Comparison of ENCODE assay signal across 10 cellular contexts in genomic region chr6:137496909-137497721, GRCh38. TPM values are rescaled to one million over a fixed set of nuclear protein-coding genes. Genes with fewer than 3 reads are reported as not detected.
A peak's percentile ranks its signal among the peaks of the same experiment; 100 is the strongest.
DNase-seq lines count a peak whose midpoint lies in the region; TF ChIP-seq lines count a peak whose summit lies in the region.
"Had no signal": no experiment of that assay in that cellular context is flagged by ENCODE, and none has a peak within 500 bp of the region (broad histone marks: within the 10 kb centered on the region; RNA-seq: fewer than 3 reads in every experiment).

No MANE protein-coding gene starts in this region.

- H3K27me3 ChIP-seq in rectal smooth muscle tissue (ENCODE audit: control insufficient read depth, insufficient read depth, low read length): peaks cover 52% of the 10 kb centered on the region

- peaks cover 38% of the 10 kb centered on the region for H3K27me3 Mint-ChIP-seq in glutamatergic neuron (ENCODE audit: unreplicated experiment)

- H3K36me3 ChIP-seq in SK-N-MC (ENCODE audit: insufficient read depth, low read length): no peaks in the 10 kb centered on the region
- H3K36me3 ChIP-seq in rectal smooth muscle tissue (ENCODE audit: control insufficient read depth, insufficient read depth, low read length): no peaks in the 10 kb centered on the region
- H3K36me3 ChIP-seq: gastroesophageal sphincter had no signal

- H3K4me3 ChIP-seq in SK-N-MC (peak overlapping the region; percentile 76), rectal smooth muscle tissue (ENCODE audit: low read length) (peak overlapping the region; percentile 38)

- H3K9me3 ChIP-seq in SK-N-MC (ENCODE audit: low read depth, low read length): no peaks in the 10 kb centered on the region

- H3K9me3 Mint-ChIP-seq in glutamatergic neuron (ENCODE audit: unreplicated experiment): peaks cover 38% of the 10 kb centered on the region

- H3K4me1 ChIP-seq in rectal smooth muscle tissue (ENCODE audit: control insufficient read depth, insufficient read depth, low read length): no peaks in the 10 kb centered on the region

- peak overlapping the region; percentile 91 for H3K4me3 Mint-ChIP-seq in glutamatergic neuron (ENCODE audit: unreplicated experiment)

- peak; percentile 31 for DNase-seq in GM20000 (ENCODE audit: low spot score)
- no peak for DNase-seq in SK-N-MC (ENCODE audit: low read depth, low spot score)
- peak; percentile 28 for DNase-seq in glutamatergic neuron
- no peak for DNase-seq in NOMO-1 (lab: John Stamatoyannopoulos, UW; ENCODE audit: unreplicated experiment in 2 of 2)
- DNase-seq in NCI-H128 (lab: John Stamatoyannopoulos, UW; ENCODE audit: unreplicated experiment): no peak
- DNase-seq in NCI-H226: no peak
- DNase-seq: NCI-H2029 treated with DMSO at 0.1 percent for 48 hours had no signal

- H3K9ac ChIP-seq in SK-N-MC (ENCODE audit: insufficient read length) (no peak overlapping the region), rectal smooth muscle tissue (ENCODE audit: low read length) (no peak overlapping the region)

- H3K4me1 Mint-ChIP-seq in glutamatergic neuron (ENCODE audit: low read depth, unreplicated experiment): peaks cover 14% of the 10 kb centered on the region

- no peak for TF ChIP-seq CTCF in GM20000 (IDR thresholded peaks at IDR 0.05; ENCODE audit: extremely low read depth, missing control alignments)
- TF ChIP-seq CTCF in glutamatergic neuron (IDR thresholded peaks at IDR 0.05; ENCODE audit: partially characterized antibody, unreplicated experiment): no peak

- H3K27ac ChIP-seq in SK-N-MC (no peak overlapping the region), rectal smooth muscle tissue (ENCODE audit: low read depth, low read length) (no peak overlapping the region)
- H3K27ac ChIP-seq: gastroesophageal sphincter had no signal

- H3K36me3 Mint-ChIP-seq in glutamatergic neuron (ENCODE audit: unreplicated experiment): no peaks in the 10 kb centered on the region

- H3K27ac Mint-ChIP-seq in glutamatergic neuron (ENCODE audit: unreplicated experiment): peak overlapping the region; percentile 64

RNA-seq across cellular contexts. Expression of gene OLIG3, which starts 2.9 kb away (rescaled TPM):
- 75.1 TPM for total RNA-seq in glutamatergic neuron (ENCODE audit: unreplicated experiment)
- total RNA-seq: pulmonary artery endothelial cell had no signal

Comparison
In these comparisons a context has a peak if more than half of its experiments do, and no peak if none do; other contexts are left out.
1. DNase-seq: peak in GM20000 (single experiment) and glutamatergic neuron (single experiment); none in SK-N-MC (single experiment), NOMO-1 (0 of 2), NCI-H128 (single experiment) and NCI-H226 (single experiment).